17 cellular contexts compared by ENCODE assay signal in the genomic region with DNA sequence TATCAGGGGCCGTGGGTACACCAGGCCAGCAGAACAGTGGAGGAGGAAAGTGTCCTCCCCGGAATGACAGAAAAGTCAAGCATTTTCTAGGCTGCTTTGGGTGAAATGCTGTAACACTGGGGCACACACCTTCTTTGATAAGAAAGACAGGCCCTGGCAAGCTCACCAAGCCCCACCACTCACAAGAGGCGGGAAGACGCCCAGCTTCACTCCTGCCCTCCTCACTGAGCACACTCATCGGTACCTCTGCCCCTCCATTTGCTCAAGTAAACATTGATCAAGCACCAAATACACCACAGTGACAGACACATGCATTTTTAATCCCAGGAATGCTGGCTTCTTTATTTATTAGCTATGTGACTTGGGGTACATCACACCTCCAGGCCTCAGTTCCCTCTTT.
"Had no signal": no experiment of that assay in that cellular context is flagged by ENCODE, and none has a peak within 500 bp of the region (broad histone marks: within the 10 kb centered on the region; RNA-seq: fewer than 3 reads in every experiment).

No MANE protein-coding gene starts in this region.

- H3K27me3 ChIP-seq: brain microvascular endothelial cell, gastroesophageal sphincter, heart right ventricle, stomach, testis, upper lobe of left lung had no signal

- H3K4me3 Mint-ChIP-seq: activated CD4-positive, alpha-beta T cell treated with anti-CD3 and anti-CD28 coated beads, Interleukin-2, amount 10 ng/mL, durations not matched to agents 7 days and 5 days; activated naive CD8-positive, alpha-beta T cell treated with anti-CD3 and anti-CD28 coated beads, Interleukin-2, amount 10 ng/mL, durations not matched to agents 7 days and 5 days; naive thymus-derived CD4-positive, alpha-beta T cell had no signal

- ATAC-seq: left cardiac atrium had no signal

- H3K4me3 ChIP-seq: gastroesophageal sphincter, heart right ventricle, lung, prostate gland, skin epidermis, stomach, testis, upper lobe of left lung had no signal

- H3K27me3 Mint-ChIP-seq: activated CD4-positive, alpha-beta T cell treated with anti-CD3 and anti-CD28 coated beads, Interleukin-2, amount 10 ng/mL, durations not matched to agents 7 days and 5 days; activated naive CD8-positive, alpha-beta T cell treated with anti-CD3 and anti-CD28 coated beads, Interleukin-2, amount 10 ng/mL, durations not matched to agents 7 days and 5 days; naive thymus-derived CD4-positive, alpha-beta T cell had no signal

- H3K9me3 ChIP-seq: gastroesophageal sphincter, heart right ventricle, prostate gland, stomach, testis, upper lobe of left lung had no signal

- H3K9me3 Mint-ChIP-seq: activated CD4-positive, alpha-beta T cell treated with anti-CD3 and anti-CD28 coated beads, Interleukin-2, amount 10 ng/mL, durations not matched to agents 7 days and 5 days; activated naive CD8-positive, alpha-beta T cell treated with anti-CD3 and anti-CD28 coated beads, Interleukin-2, amount 10 ng/mL, durations not matched to agents 7 days and 5 days; naive thymus-derived CD4-positive, alpha-beta T cell had no signal

- DNase-seq: activated CD4-positive, alpha-beta T cell treated with anti-CD3 and anti-CD28 coated beads, Interleukin-2, amount 10 ng/mL, durations not matched to agents 7 days and 5 days; activated CD8-positive, alpha-beta memory T cell treated with anti-CD3 and anti-CD28 coated beads, Interleukin-2, amount 50 U/mL, for 48 hours; activated naive CD8-positive, alpha-beta T cell treated with anti-CD3 and anti-CD28 coated beads, Interleukin-2, amount 10 ng/mL, durations not matched to agents 7 days and 5 days; brain microvascular endothelial cell; cerebellar nuclear complex; dermis blood vessel endothelial cell; heart right ventricle; left cardiac atrium; naive thymus-derived CD4-positive, alpha-beta T cell; right cardiac atrium; stomach; testis had no signal

- H3K36me3 ChIP-seq: prostate gland had no signal

- H3K27ac Mint-ChIP-seq: activated CD4-positive, alpha-beta T cell treated with anti-CD3 and anti-CD28 coated beads, Interleukin-2, amount 10 ng/mL, durations not matched to agents 7 days and 5 days had no signal

- H3K27ac ChIP-seq: brain microvascular endothelial cell, gastroesophageal sphincter, prostate gland, stomach, upper lobe of left lung had no signal

- H3K4me1 ChIP-seq: prostate gland had no signal
